Comparison of ENCODE assay signal across 8 cellular contexts in the genomic region with DNA sequence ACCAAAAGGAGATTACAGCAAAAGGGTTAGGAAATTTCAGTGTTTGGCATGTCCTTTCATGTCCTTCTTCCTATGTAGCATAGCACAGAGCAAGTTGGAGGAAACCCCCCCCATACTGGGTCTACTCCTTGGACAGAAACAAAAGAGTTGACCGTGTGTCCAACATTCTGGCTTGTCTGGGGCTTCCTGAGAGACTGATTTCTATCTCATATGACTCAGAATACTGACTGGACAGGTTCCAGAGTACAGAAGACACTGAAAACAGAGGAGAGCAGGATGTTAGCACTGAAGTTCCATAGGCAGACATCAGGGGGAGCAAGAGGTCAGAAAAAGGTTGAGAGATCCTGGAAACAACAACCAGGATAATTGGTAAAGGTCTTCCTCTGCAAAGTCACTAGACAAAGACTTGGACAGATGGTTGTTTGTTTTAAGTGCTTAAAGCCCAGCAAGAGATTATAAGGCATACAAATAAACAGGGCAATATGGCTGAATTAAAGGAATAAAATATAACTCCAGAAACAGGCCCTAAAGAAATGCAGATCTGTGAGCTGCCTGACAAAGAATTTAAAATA. TPM values are rescaled to one million over a fixed set of nuclear protein-coding genes. Genes with fewer than 3 reads are reported as not detected.
DNase-seq lines count a peak whose midpoint lies in the region; ATAC-seq and TF ChIP-seq lines count a peak whose summit lies in the region.

No MANE protein-coding gene starts in this region.

- intact Hi-C loops in prostate gland (cut with DNase I) = loop anchor here (2.0 kb wide), 1 partner anchor 198 kb away; no protein-coding TSS in a partner anchor

- H3K27ac ChIP-seq in SJCRH30 (no peak overlapping the region), gastroesophageal sphincter (peak overlapping the region in 3 of 4 donors; percentile 5 to 44 (median 8)), prostate gland (peak overlapping the region; percentile 31 to 45)

- H3K27me3 ChIP-seq in SJCRH30 (no peaks in the 10 kb centered on the region), gastroesophageal sphincter (no peaks in the 10 kb centered on the region), prostate gland (replicated peaks; ENCODE audit: insufficient read depth) (no peaks in the 10 kb centered on the region)

- WGBS in gastroesophageal sphincter (ENCODE audit: low coverage in 1 of 2), 2 donors = 0% methylated on average over 1 of the region's 1 CpG; no CpG with 5 or more reads in 1 of the 2 donors
- 0% methylated on average over 1 of the region's 1 CpG for WGBS in prostate gland

- TF ChIP-seq POLR2A in gastroesophageal sphincter (IDR thresholded peaks at IDR 0.05) = no peak
- no peak for TF ChIP-seq POLR2A in prostate gland (IDR thresholded peaks at IDR 0.05)

- no peak overlapping the region for H3K4me3 ChIP-seq in LNCaP clone FGC (ENCODE audit: low read depth, low read length)
- no peak overlapping the region for H3K4me3 ChIP-seq in SJCRH30
- H3K4me3 ChIP-seq in gastroesophageal sphincter = no peak overlapping the region
- no peak overlapping the region for H3K4me3 ChIP-seq in prostate gland

- ATAC-seq in gastroesophageal sphincter (peak; percentile 89), HG03565 (IDR thresholded peaks at IDR 0.05; ENCODE audit: unreplicated experiment) (no peak)

- DNase-seq in DMS79 treated with DMSO at 0.1 percent for 48 hours (lab: John Stamatoyannopoulos, UW) (peak; percentile 13), DMS79 (lab: John Stamatoyannopoulos, UW) (no peak), LNCaP clone FGC (ENCODE audit: low read depth) (peak; percentile 93), SJCRH30 (peak; percentile 52 to 83), prostate gland (ENCODE audit: low spot score) (peak; percentile 87)
- peak; percentile 2 for DNase-seq in activated T-helper 9 cell treated with anti-CD3 and anti-CD28 coated beads, Interleukin-2, amount 50 U/mL, for 16 hours (ENCODE audit: low read depth)

- H3K9me3 ChIP-seq in SJCRH30 (replicated peaks) (no peaks in the 10 kb centered on the region), gastroesophageal sphincter (no peaks in the 10 kb centered on the region), prostate gland (no peaks in the 10 kb centered on the region)

- TF ChIP-seq CTCF in LNCaP clone FGC (IDR thresholded peaks at IDR 0.05; ENCODE audit: control insufficient read depth, extremely low read depth, insufficient read depth) = peak; percentile 79
- peak; percentile 60 to 78 (median 72) for TF ChIP-seq CTCF in gastroesophageal sphincter (IDR thresholded peaks at IDR 0.05)
- peak; percentile 55 to 92 (median 81) for TF ChIP-seq CTCF in prostate gland (IDR thresholded peaks at IDR 0.05)

- no peaks in the 10 kb centered on the region for H3K4me1 ChIP-seq in SJCRH30
- peaks cover 0 to 10% (median 3%) of the 10 kb centered on the region in 3 donors for H3K4me1 ChIP-seq in gastroesophageal sphincter
- H3K4me1 ChIP-seq in prostate gland (replicated peaks) = no peaks in the 10 kb centered on the region

- H3K36me3 ChIP-seq in SJCRH30 (no peaks in the 10 kb centered on the region), gastroesophageal sphincter (no peaks in the 10 kb centered on the region), prostate gland (no peaks in the 10 kb centered on the region)

- no peak for TF ChIP-seq EP300 in gastroesophageal sphincter (IDR thresholded peaks at IDR 0.05)

RNA-seq across cellular contexts. Expression of gene USP49, which starts 48.4 kb away (rescaled TPM):
- total RNA-seq in SJCRH30 (2014; rRNA removed; shearing (Covaris generic)) = 6.4 and 7.3 TPM in 2 replicates
- total RNA-seq in gastroesophageal sphincter = 1 to 10 TPM in 3 of 4 donors, under 1 TPM in 1; 0.69 to 5.4 (median 2.0) TPM
- 10 to 100 TPM in 1 of 2 donors, 1 to 10 TPM in 1; 1.7 to 19.5 TPM for total RNA-seq in prostate gland

RNA-seq across cellular contexts. Expression of gene TOMM6, which starts 59.3 kb away (rescaled TPM):
- total RNA-seq in SJCRH30 (2014; rRNA removed; shearing (Covaris generic)) = 194 and 198 TPM in 2 replicates
- total RNA-seq in gastroesophageal sphincter = 100 to 1,000 TPM in 1 of 4 donors, 10 to 100 TPM in 3; 74.2 to 120 (median 91.3) TPM
- total RNA-seq in prostate gland = 100 to 1,000 TPM; 158 to 233 TPM
